Comparison of ENCODE assay signal across 14 cellular contexts in the genomic region with DNA sequence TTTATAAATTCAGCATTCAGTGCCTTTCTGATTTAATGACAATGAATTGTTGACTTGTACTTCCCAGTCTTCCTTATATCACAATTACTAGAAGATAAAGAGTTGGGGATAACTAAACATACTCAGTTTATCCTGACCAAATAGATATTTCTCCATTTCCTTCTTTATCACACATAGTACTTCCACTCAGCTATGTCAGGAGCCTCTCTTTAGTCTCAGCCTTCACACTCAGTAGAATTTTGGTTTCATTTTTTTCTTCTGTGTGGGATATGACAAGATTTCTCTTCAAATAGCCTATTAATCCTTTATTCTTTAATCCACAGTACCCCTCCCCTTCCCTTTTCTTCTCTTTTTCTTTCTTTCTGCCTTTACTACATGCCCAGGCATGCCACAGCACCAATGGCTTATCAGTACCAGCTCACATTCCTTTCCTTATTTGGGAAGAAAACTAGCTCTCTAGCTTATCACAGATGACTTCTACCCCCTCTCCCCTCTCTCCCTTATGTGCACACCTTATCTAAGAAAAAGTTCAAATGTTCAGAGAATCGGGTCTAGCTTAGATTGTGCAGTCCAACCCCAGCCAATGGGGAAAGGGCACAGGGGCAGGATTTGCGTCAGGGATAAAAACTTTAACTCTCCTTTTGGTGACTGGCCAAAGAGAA.
DNase-seq lines count a peak whose midpoint lies in the region; ATAC-seq and TF ChIP-seq lines count a peak whose summit lies in the region.
"Had no signal": no experiment of that assay in that cellular context is flagged by ENCODE, and none has a peak within 500 bp of the region (broad histone marks: within the 10 kb centered on the region; RNA-seq: fewer than 3 reads in every experiment).

No MANE protein-coding gene starts in this region.

- H4K20me1 ChIP-seq in HCT116 (ENCODE audit: insufficient read depth), result no peaks in the 10 kb centered on the region

- H3K36me3 ChIP-seq in HCT116 (ENCODE audit: control insufficient read depth in 1 of 2, insufficient read depth in 2 of 2, low read length in 2 of 2), result no peaks in the 10 kb centered on the region
- H3K36me3 ChIP-seq in adipocyte (ENCODE audit: control insufficient read depth, insufficient read depth, low read length, severe bottlenecking), result peaks cover 4% of the 10 kb centered on the region
- H3K36me3 ChIP-seq: upper lobe of right lung had no signal

- peak overlapping the region; percentile 27; the same call in 1 of the 2 replicates for H3K27ac ChIP-seq in HCT116 (ENCODE audit: low read depth, low read length)
- H3K27ac ChIP-seq: upper lobe of right lung had no signal

- no peak overlapping the region for H2AFZ ChIP-seq in HCT116 (ENCODE audit: low read depth, low read length, poor library complexity, severe bottlenecking)

- H3K4me1 ChIP-seq in HCT116 (ENCODE audit: control insufficient read depth in 1 of 2, insufficient read depth in 2 of 2, low read length in 2 of 2), result peaks cover 0 to 14% of the 10 kb centered on the region in 2 experiments; a peak in 1 of 4 replicates
- H3K4me1 ChIP-seq in adipocyte (ENCODE audit: control insufficient read depth, insufficient read depth, low read length), result no peaks in the 10 kb centered on the region
- H3K4me1 ChIP-seq: upper lobe of right lung had no signal

- no peak for TF ChIP-seq CTCF in HCT116 (IDR thresholded peaks at IDR 0.05 in 2 of 3, conservative IDR thresholded peaks at IDR 0.05 in 1 of 3; ENCODE audit: borderline replicate concordance in 1 of 3, insufficient read depth in 1 of 3, low read depth in 2 of 3, low read length in 2 of 3)

- H3K79me2 ChIP-seq in HCT116 (ENCODE audit: insufficient read depth, low read length), result no peaks in the 10 kb centered on the region

- no TSS peak for BruUV-seq in HCT116 (replicated peaks; lab: Mats Ljungman, UMichigan)

- POLR2A ChIA-PET in HCT116 (lab: Charles Lee), result no interaction called here

- H3K9me3 ChIP-seq in HCT116 (ENCODE audit: control insufficient read depth in 1 of 2, insufficient read depth in 1 of 2, low read depth in 1 of 2, low read length in 2 of 2) (no peaks in the 10 kb centered on the region), adipocyte (ENCODE audit: control insufficient read depth, low read length) (peaks cover 6% of the 10 kb centered on the region)
- H3K9me3 ChIP-seq: upper lobe of right lung had no signal

- intact Hi-C loops in HCT116 (cut with micrococcal nuclease), result no loop called here

- in situ Hi-C loops in ACHN (cut with HindIII; ENCODE audit: low pct_ligation_motif_present, low pct_unique_long_range_greater_than_20kb, low sequenced_read_pairs), result no loop called here

- H3K9ac ChIP-seq in HCT116 (ENCODE audit: low read length) (no peak overlapping the region), adipocyte (ENCODE audit: low read length) (no peak overlapping the region)

- no peaks in the 10 kb centered on the region for H3K9me2 ChIP-seq in HCT116 (ENCODE audit: insufficient read depth)

- ATAC-seq in HCT116, result peak; percentile 49; the same call in 1 of the 2 replicates
- ATAC-seq: upper lobe of right lung had no signal

- no peak for TF ChIP-seq POLR2A in HCT116 (IDR thresholded peaks at IDR 0.05; ENCODE audit: borderline replicate concordance, extremely low read depth, insufficient read depth, insufficient read length)

- peak overlapping the region; percentile 10; the same call in 1 of the 2 replicates for H3K4me2 ChIP-seq in HCT116 (ENCODE audit: low read length)

- RAD21 ChIA-PET in HCT116 (lab: Charles Lee; ENCODE audit: low non-redundant PET in 1 of 2, low total read pairs in 2 of 2, uncharacterized antibody in 2 of 2, unreplicated experiment in 2 of 2), result no interaction called here

- no peaks in the 10 kb centered on the region for H3K27me3 ChIP-seq in HCT116 (ENCODE audit: insufficient read depth, low read length)
- H3K27me3 ChIP-seq in adipocyte (replicated peaks; ENCODE audit: control insufficient read depth, insufficient read depth, low read length), result no peaks in the 10 kb centered on the region
- H3K27me3 ChIP-seq: upper lobe of right lung had no signal

- CTCF ChIA-PET in HCT116 (lab: Charles Lee), result no interaction called here

- DNase-seq in ACHN (peak; percentile 55), HCT116 (ENCODE audit: low read depth, low spot score) (no peak), adipocyte (ENCODE audit: low read depth) (peak; percentile 6), iris pigment epithelial cell (ENCODE audit: low read depth) (peak; percentile 14), RPMI8226 (no peak), COLO668 (lab: John Stamatoyannopoulos, UW; ENCODE audit: unreplicated experiment) (no peak), AG20443 (ENCODE audit: low spot score) (no peak), amygdala (lab: John Stamatoyannopoulos, UW) (no peak)
- DNase-seq: activated CD4-positive, alpha-beta T cell treated with anti-CD3 and anti-CD28 coated beads, Interleukin-2, amount 50 U/mL, for 1 hour; effector CD8-positive, alpha-beta T cell; hippocampal formation; NCI-H1092; NCI-H524; upper lobe of right lung had no signal

- TF ChIP-seq RAD21 in HCT116 (IDR thresholded peaks at IDR 0.05; ENCODE audit: low read depth), result no peak

- H3K4me3 ChIP-seq in HCT116 (replicated peaks in 1 of 2; ENCODE audit: low read depth in 1 of 2, low read length in 2 of 2) (no peak overlapping the region), adipocyte (ENCODE audit: low read length) (no peak overlapping the region)
- H3K4me3 ChIP-seq: upper lobe of right lung had no signal

TF ChIP-seq in HCT116, 20 proteins besides CTCF, POLR2A, EP300 and RAD21:
- TF ChIP-seq, protein P1, sequence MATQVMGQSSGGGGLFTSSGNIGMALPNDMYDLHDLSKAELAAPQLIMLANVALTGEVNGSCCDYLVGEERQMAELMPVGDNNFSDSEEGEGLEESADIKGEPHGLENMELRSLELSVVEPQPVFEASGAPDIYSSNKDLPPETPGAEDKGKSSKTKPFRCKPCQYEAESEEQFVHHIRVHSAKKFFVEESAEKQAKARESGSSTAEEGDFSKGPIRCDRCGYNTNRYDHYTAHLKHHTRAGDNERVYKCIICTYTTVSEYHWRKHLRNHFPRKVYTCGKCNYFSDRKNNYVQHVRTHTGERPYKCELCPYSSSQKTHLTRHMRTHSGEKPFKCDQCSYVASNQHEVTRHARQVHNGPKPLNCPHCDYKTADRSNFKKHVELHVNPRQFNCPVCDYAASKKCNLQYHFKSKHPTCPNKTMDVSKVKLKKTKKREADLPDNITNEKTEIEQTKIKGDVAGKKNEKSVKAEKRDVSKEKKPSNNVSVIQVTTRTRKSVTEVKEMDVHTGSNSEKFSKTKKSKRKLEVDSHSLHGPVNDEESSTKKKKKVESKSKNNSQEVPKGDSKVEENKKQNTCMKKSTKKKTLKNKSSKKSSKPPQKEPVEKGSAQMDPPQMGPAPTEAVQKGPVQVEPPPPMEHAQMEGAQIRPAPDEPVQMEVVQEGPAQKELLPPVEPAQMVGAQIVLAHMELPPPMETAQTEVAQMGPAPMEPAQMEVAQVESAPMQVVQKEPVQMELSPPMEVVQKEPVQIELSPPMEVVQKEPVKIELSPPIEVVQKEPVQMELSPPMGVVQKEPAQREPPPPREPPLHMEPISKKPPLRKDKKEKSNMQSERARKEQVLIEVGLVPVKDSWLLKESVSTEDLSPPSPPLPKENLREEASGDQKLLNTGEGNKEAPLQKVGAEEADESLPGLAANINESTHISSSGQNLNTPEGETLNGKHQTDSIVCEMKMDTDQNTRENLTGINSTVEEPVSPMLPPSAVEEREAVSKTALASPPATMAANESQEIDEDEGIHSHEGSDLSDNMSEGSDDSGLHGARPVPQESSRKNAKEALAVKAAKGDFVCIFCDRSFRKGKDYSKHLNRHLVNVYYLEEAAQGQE (IDR thresholded peaks at IDR 0.05; ENCODE audit: low read depth), result no peak
- TF ChIP-seq ZFX (IDR thresholded peaks at IDR 0.05) (no peak), ZNF274 (IDR thresholded peaks at IDR 0.05; ENCODE audit: low read depth, low read length) (no peak), FOSL1 (IDR thresholded peaks at IDR 0.05; ENCODE audit: low read depth) (no peak), SRF (IDR thresholded peaks at IDR 0.05; ENCODE audit: low read depth) (peak; percentile 63; the same call in 1 of the 2 replicates), CBX3 (IDR thresholded peaks at IDR 0.05; ENCODE audit: low read depth) (no peak), POLR2AphosphoS5 (IDR thresholded peaks at IDR 0.05; ENCODE audit: low read depth, low read length) (no peak)
- TF ChIP-seq, protein P2, sequence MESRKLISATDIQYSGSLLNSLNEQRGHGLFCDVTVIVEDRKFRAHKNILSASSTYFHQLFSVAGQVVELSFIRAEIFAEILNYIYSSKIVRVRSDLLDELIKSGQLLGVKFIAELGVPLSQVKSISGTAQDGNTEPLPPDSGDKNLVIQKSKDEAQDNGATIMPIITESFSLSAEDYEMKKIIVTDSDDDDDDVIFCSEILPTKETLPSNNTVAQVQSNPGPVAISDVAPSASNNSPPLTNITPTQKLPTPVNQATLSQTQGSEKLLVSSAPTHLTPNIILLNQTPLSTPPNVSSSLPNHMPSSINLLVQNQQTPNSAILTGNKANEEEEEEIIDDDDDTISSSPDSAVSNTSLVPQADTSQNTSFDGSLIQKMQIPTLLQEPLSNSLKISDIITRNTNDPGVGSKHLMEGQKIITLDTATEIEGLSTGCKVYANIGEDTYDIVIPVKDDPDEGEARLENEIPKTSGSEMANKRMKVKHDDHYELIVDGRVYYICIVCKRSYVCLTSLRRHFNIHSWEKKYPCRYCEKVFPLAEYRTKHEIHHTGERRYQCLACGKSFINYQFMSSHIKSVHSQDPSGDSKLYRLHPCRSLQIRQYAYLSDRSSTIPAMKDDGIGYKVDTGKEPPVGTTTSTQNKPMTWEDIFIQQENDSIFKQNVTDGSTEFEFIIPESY (IDR thresholded peaks at IDR 0.05; ENCODE audit: extremely low read depth, insufficient replicate concordance, low read length), result no peak

Comparison
In these comparisons a context has a peak if more than half of its experiments do, and no peak if none do; other contexts are left out.
1. DNase-seq: peak in ACHN (single experiment), adipocyte (single experiment) and iris pigment epithelial cell (single experiment); none in HCT116 (single experiment), RPMI8226 (single experiment), COLO668 (single experiment), AG20443 (single experiment) and amygdala (0 of 56).